Comparison of ENCODE assay signal across 18 cellular contexts in the genomic region with DNA sequence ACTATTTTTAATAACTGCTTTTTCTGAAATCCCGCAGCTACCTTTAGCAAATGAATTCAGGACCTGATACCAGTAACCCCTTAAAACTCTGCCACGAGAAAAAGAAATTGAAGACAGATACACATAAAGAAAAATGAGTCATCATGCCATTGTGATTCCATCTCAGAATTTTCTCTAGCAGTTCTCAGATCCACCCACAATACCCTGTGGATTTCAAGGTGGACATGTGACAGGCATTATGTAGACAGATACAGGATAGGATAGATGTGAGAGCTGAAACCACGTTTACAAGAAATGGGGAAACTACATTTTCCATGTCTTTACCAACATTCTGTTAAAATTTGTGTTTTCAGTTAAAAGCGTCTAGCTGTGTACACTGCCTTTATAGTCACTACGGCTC.
A peak's percentile ranks its signal among the peaks of the same experiment; 100 is the strongest.
DNase-seq lines count a peak whose midpoint lies in the region; ATAC-seq and TF ChIP-seq lines count a peak whose summit lies in the region.
"Had no signal": no experiment of that assay in that cellular context is flagged by ENCODE, and none has a peak within 500 bp of the region (broad histone marks: within the 10 kb centered on the region; RNA-seq: fewer than 3 reads in every experiment).

No MANE protein-coding gene starts in this region.

- in situ Hi-C loops in IMR-90 (cut with MboI; ENCODE audit: low sequenced_read_pairs) (no loop called here), mammary epithelial cell (cut with MboI; ENCODE audit: low sequenced_read_pairs in 2 of 2) (no loop called here), gastrocnemius medialis (cut with MboI; ENCODE audit: low sequenced_read_pairs in 4 of 4) (no loop called here)

- H2AFZ ChIP-seq in IMR-90 (replicated peaks; ENCODE audit: low read length, poor library complexity) (no peak overlapping the region), mammary epithelial cell (ENCODE audit: low read depth, low read length) (no peak overlapping the region)

- H2BK5ac ChIP-seq in IMR-90 (ENCODE audit: low read depth, low read length, poor library complexity, severe bottlenecking): no peak overlapping the region

- BruUV-seq in A673 (replicated peaks; lab: Mats Ljungman, UMichigan) (no TSS peak), IMR-90 (replicated peaks; lab: Mats Ljungman, UMichigan) (no TSS peak), mammary epithelial cell (replicated peaks; lab: Mats Ljungman, UMichigan) (no TSS peak)

- H3K27ac ChIP-seq in A673 (ENCODE audit: low read depth, low read length, poor library complexity, severe bottlenecking) (no peak overlapping the region), IMR-90 (ENCODE audit: insufficient read depth, low read length) (no peak overlapping the region), esophagus muscularis mucosa (replicated peaks in 1 of 4) (no peak overlapping the region), mammary epithelial cell (ENCODE audit: insufficient read depth, low read depth, low read length) (no peak overlapping the region), gastrocnemius medialis (no peak overlapping the region)

- H4K91ac ChIP-seq in IMR-90 (ENCODE audit: insufficient read depth, low read depth, low read length): no peak overlapping the region

- no peak for TF ChIP-seq EP300 in esophagus muscularis mucosa (IDR thresholded peaks at IDR 0.05)

- H3K27me3 ChIP-seq in A673 (replicated peaks; ENCODE audit: insufficient read depth, low read depth, low read length, poor library complexity) (no peaks in the 10 kb centered on the region), IMR-90 (ENCODE audit: control insufficient read depth, insufficient read depth, low read length) (peaks cover 6% of the 10 kb centered on the region; the same call in 1 of the 2 replicates), esophagus muscularis mucosa (no peaks in the 10 kb centered on the region), mammary epithelial cell (ENCODE audit: insufficient read depth, low read length) (no peaks in the 10 kb centered on the region), gastrocnemius medialis (no peaks in the 10 kb centered on the region)

- H3K4me3 ChIP-seq in A673 (ENCODE audit: low read depth, low read length, poor library complexity, severe bottlenecking) (no peak overlapping the region), IMR-90 (ENCODE audit: insufficient read depth, low read depth, low read length) (no peak overlapping the region), esophagus muscularis mucosa (no peak overlapping the region), mammary epithelial cell (replicated peaks in 1 of 3; ENCODE audit: insufficient read depth in 1 of 3, low read depth in 2 of 3, low read length in 3 of 3) (no peak overlapping the region), gastrocnemius medialis (no peak overlapping the region)

- no peak overlapping the region for H2AK9ac ChIP-seq in IMR-90 (replicated peaks; ENCODE audit: low read depth, low read length, poor library complexity)

- POLR2A ChIA-PET in A673 (lab: Charles Lee; ENCODE audit: low non-redundant PET): no interaction called here
- POLR2A ChIA-PET in IMR-90 (lab: Charles Lee; ENCODE audit: unreplicated experiment): no interaction called here

- H3K4me2 ChIP-seq in IMR-90 (ENCODE audit: low read depth, low read length) (no peak overlapping the region), mammary epithelial cell (ENCODE audit: insufficient read depth, low read depth, low read length) (no peak overlapping the region)

- H3K4ac ChIP-seq in IMR-90 (ENCODE audit: low read depth, low read length): no peak overlapping the region

- H3K9me1 ChIP-seq in IMR-90 (ENCODE audit: insufficient read depth, low read length): no peaks in the 10 kb centered on the region

- no CpG with 5 or more reads among the region's 5 CpGs for WGBS in IMR-90 (ENCODE audit: extremely low coverage in 2 of 2, insufficient read length in 1 of 2), 2 experiments
- 79% methylated on average over 5 of the region's 5 CpGs for WGBS in esophagus muscularis mucosa
- 75% methylated on average over 5 of the region's 5 CpGs for WGBS in mammary epithelial cell (ENCODE audit: low coverage, missing lambda C conversion rate)

- H3K36me3 ChIP-seq in A673 (ENCODE audit: insufficient read depth, low read length, poor library complexity, severe bottlenecking): no peaks in the 10 kb centered on the region
- H3K36me3 ChIP-seq in IMR-90 (ENCODE audit: control insufficient read depth, insufficient read depth, low read length): no peaks in the 10 kb centered on the region
- no peaks in the 10 kb centered on the region for H3K36me3 ChIP-seq in esophagus muscularis mucosa
- H3K36me3 ChIP-seq in mammary epithelial cell (ENCODE audit: insufficient read depth, low read length): no peaks in the 10 kb centered on the region
- no peaks in the 10 kb centered on the region for H3K36me3 ChIP-seq in gastrocnemius medialis

- H3K9ac ChIP-seq in IMR-90 (ENCODE audit: low read depth, low read length) (no peak overlapping the region), mammary epithelial cell (ENCODE audit: insufficient read depth, low read length) (no peak overlapping the region)

- H4K8ac ChIP-seq in IMR-90 (ENCODE audit: low read depth in 2 of 2, low read length in 2 of 2): no peak overlapping the region

- no peak overlapping the region for H2AK5ac ChIP-seq in IMR-90 (ENCODE audit: low read depth, low read length)

- no peak overlapping the region for H3K14ac ChIP-seq in IMR-90 (replicated peaks; ENCODE audit: low read depth, low read length)

- no peaks in the 10 kb centered on the region for H4K20me1 ChIP-seq in IMR-90 (ENCODE audit: insufficient read depth, low read length)
- no peaks in the 10 kb centered on the region for H4K20me1 ChIP-seq in mammary epithelial cell (ENCODE audit: insufficient read depth, low read length)

- no peaks in the 10 kb centered on the region for H3K79me2 ChIP-seq in mammary epithelial cell (ENCODE audit: insufficient read depth, low read length)

- DNase-seq in A673 (ENCODE audit: low spot score) (peak; percentile 25), IMR-90 (peak; percentile 20), esophagus muscularis mucosa (ENCODE audit: extremely low spot score) (peak; percentile 8), mammary epithelial cell (no peak), NCI-H1436 treated with DMSO at 0.1 percent for 48 hours (lab: John Stamatoyannopoulos, UW) (no peak), gastrocnemius medialis (no peak)
- DNase-seq: activated CD4-positive, alpha-beta memory T cell treated with anti-CD3 and anti-CD28 coated beads, Interleukin-2, amount 10 ng/mL, durations not matched to agents 7 days and 5 days; activated naive CD8-positive, alpha-beta T cell treated with anti-CD3 and anti-CD28 coated beads, Interleukin-2, amount 50 U/mL, for 24 hours; C1 segment of cervical spinal cord; effector CD8-positive, alpha-beta T cell; naive thymus-derived CD8-positive, alpha-beta T cell; NCI-H1930; NCI-H524; stimulated activated CD4-positive, alpha-beta T cell treated with anti-CD3 and anti-CD28 coated beads, Interleukin-12 subunit alpha, Interleukin-12 subunit beta, amount 100 ng/mL, for 4 hours; stimulated activated naive CD8-positive, alpha-beta T cell treated with anti-CD3 and anti-CD28 coated beads, Interleukin-15, Interleukin-2, amounts not matched to agents 100 U/mL and 50 U/mL, for 24 hours; T-helper 1 cell had no signal

- no peaks in the 10 kb centered on the region for H3K9me3 ChIP-seq in A673 (ENCODE audit: low read depth, low read length, poor library complexity, severe bottlenecking)
- no peaks in the 10 kb centered on the region for H3K9me3 ChIP-seq in IMR-90 (ENCODE audit: control insufficient read depth, insufficient read depth, low read length)
- H3K9me3 ChIP-seq in esophagus muscularis mucosa: no peaks in the 10 kb centered on the region
- no peaks in the 10 kb centered on the region for H3K9me3 ChIP-seq in mammary epithelial cell (replicated peaks; ENCODE audit: insufficient read depth, low read length)
- no peaks in the 10 kb centered on the region for H3K9me3 ChIP-seq in gastrocnemius medialis

- no peak for TF ChIP-seq RAD21 in IMR-90 (IDR thresholded peaks at IDR 0.05; ENCODE audit: low read length)

- no peak overlapping the region for H3K18ac ChIP-seq in IMR-90 (ENCODE audit: low read depth, low read length)

- H2BK15ac ChIP-seq in IMR-90 (ENCODE audit: low read depth, low read length): no peak overlapping the region

- no peak for TF ChIP-seq POLR2A in IMR-90 (IDR thresholded peaks at IDR 0.05; ENCODE audit: low read depth, low read length)
- TF ChIP-seq POLR2A in esophagus muscularis mucosa (IDR thresholded peaks at IDR 0.05; ENCODE audit: low read depth): no peak
- TF ChIP-seq POLR2A in gastrocnemius medialis (IDR thresholded peaks at IDR 0.05): no peak

- no peak overlapping the region for H2BK120ac ChIP-seq in IMR-90 (ENCODE audit: low read depth, low read length)

- intact Hi-C loops in A673 (cut with micrococcal nuclease; ENCODE audit: unreplicated experiment): loop anchor here (10.0 kb wide), 1 partner anchor 64 kb away; no protein-coding TSS in a partner anchor
- intact Hi-C loops in IMR-90 (cut with micrococcal nuclease): no loop called here
- intact Hi-C loops in esophagus muscularis mucosa (cut with DNase I): no loop called here
- intact Hi-C loops in mammary epithelial cell (cut with micrococcal nuclease): no loop called here
- intact Hi-C loops in gastrocnemius medialis (cut with DNase I; ENCODE audit: low total_unique reads): no loop called here

- H4K5ac ChIP-seq in IMR-90 (ENCODE audit: low read depth, low read length): no peak overlapping the region

- no peaks in the 10 kb centered on the region for H3K79me1 ChIP-seq in IMR-90 (ENCODE audit: low read depth in 1 of 2, low read length in 2 of 2)

- ATAC-seq in GM21423 (IDR thresholded peaks at IDR 0.05; ENCODE audit: unreplicated experiment) (peak; percentile 36), IMR-90 (ENCODE audit: low read depth) (no peak), GM21367 (IDR thresholded peaks at IDR 0.05; ENCODE audit: unreplicated experiment) (no peak), gastrocnemius medialis (no peak)
- ATAC-seq: activated naive CD8-positive, alpha-beta T cell treated with anti-CD3 and anti-CD28 coated beads, Interleukin-2, amount 50 U/mL, for 24 hours; naive thymus-derived CD8-positive, alpha-beta T cell; stimulated activated naive CD8-positive, alpha-beta T cell treated with anti-CD3 and anti-CD28 coated beads, Interleukin-15, Interleukin-2, amounts not matched to agents 100 U/mL and 50 U/mL, for 24 hours had no signal

- no peak overlapping the region for H2BK20ac ChIP-seq in IMR-90 (ENCODE audit: low read depth, low read length)

- H3K4me1 ChIP-seq in A673 (ENCODE audit: insufficient read depth, low read length, poor library complexity, severe bottlenecking) (peaks cover 11% of the 10 kb centered on the region), IMR-90 (ENCODE audit: control insufficient read depth, insufficient read depth, low read length) (no peaks in the 10 kb centered on the region), esophagus muscularis mucosa (peaks cover 7 to 8% (median 8%) of the 10 kb centered on the region in 4 donors), mammary epithelial cell (ENCODE audit: insufficient read depth, low read length) (no peaks in the 10 kb centered on the region), gastrocnemius medialis (peaks cover 7 to 14% of the 10 kb centered on the region in 2 donors)

- H3K56ac ChIP-seq in IMR-90 (ENCODE audit: extremely low read depth, insufficient read depth, low read length): no peak overlapping the region

- CTCF ChIA-PET in A673 (lab: Charles Lee): no interaction called here
- CTCF ChIA-PET in IMR-90 (lab: Yijun Ruan, JAX): interaction anchor here (1.6 kb wide), 1 partner anchor 10 kb away, joined by 8 read pairs; no protein-coding TSS in a partner anchor
- CTCF ChIA-PET in mammary epithelial cell (lab: Charles Lee; ENCODE audit: low non-redundant PET): no interaction called here

- TF ChIP-seq CTCF in A673 (conservative IDR thresholded peaks at IDR 0.05; ENCODE audit: low read depth, low read length): no peak
- no peak for TF ChIP-seq CTCF in IMR-90 (conservative IDR thresholded peaks at IDR 0.05; ENCODE audit: low read depth, low read length)
- no peak for TF ChIP-seq CTCF in esophagus muscularis mucosa (IDR thresholded peaks at IDR 0.05)
- no peak for TF ChIP-seq CTCF in mammary epithelial cell (conservative IDR thresholded peaks at IDR 0.05 in 1 of 2, IDR thresholded peaks at IDR 0.05 in 1 of 2; ENCODE audit: extremely low read depth in 1 of 2, insufficient read depth in 1 of 2, low read depth in 1 of 2, low read length in 2 of 2)
- TF ChIP-seq CTCF in gastrocnemius medialis (IDR thresholded peaks at IDR 0.05 in 4 of 5, conservative IDR thresholded peaks at IDR 0.05 in 1 of 5): no peak

- no peak overlapping the region for H3K23ac ChIP-seq in IMR-90 (ENCODE audit: low read depth, low read length)

- dilution Hi-C loops in IMR-90 (cut with HindIII; ENCODE audit: low sequenced_read_pairs, unreplicated experiment): no loop called here
- dilution Hi-C loops in mammary epithelial cell (cut with HindIII; ENCODE audit: low sequenced_read_pairs): no loop called here

Comparison
In these comparisons a context has a peak if more than half of its experiments do, and no peak if none do; other contexts are left out.
1. DNase-seq: peak in A673 (single experiment), IMR-90 (single experiment) and esophagus muscularis mucosa (single experiment); none in mammary epithelial cell (single experiment), NCI-H1436 treated with DMSO at 0.1 percent for 48 hours (single experiment) and gastrocnemius medialis (0 of 2).